ENCODE assay signal across 8 cellular contexts in the genomic region with DNA sequence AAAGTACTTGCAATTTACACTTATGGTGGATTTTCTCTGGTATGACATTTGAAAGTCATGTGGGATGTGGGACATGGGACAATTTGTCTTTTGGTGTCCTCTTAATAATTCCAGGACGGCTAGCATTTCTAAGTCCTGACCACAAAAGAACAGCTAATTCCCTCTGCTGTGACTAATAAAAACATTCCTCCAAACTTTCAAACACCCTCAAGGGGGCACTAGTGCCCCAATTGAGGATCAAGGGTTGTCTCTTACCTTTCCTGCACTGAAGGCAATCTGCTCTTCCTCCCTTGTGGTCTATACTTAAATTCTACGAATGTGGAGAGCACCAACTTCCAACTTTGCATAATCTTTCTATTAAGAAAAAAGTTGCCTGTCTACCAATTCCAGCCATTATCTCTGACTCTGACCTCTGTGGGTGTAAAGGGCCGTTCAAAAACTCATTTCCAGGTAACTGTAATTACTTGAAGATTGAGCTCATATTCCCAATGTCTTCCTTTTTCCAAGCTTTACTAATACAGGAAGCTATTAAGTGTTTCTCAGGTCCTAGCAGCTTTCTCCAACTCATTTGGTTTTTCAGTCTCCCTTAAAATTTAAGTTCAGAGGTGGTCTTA.
A peak's percentile ranks its signal among the peaks of the same experiment; 100 is the strongest.
DNase-seq lines count a peak whose midpoint lies in the region; ATAC-seq and TF ChIP-seq lines count a peak whose summit lies in the region.

No MANE protein-coding gene starts in this region.

- H3K4me3 ChIP-seq in OCI-LY7 (ENCODE audit: low read depth, low read length, poor library complexity, severe bottlenecking): no peak overlapping the region

- POLR2A ChIA-PET in OCI-LY7 (lab: Charles Lee): interaction anchor here (0.7 to 1.9 kb wide), 6 partner anchors 36 to 799 kb away, joined by 3 to 11 read pairs (median 4); no protein-coding TSS in a partner anchor

- peak; percentile 78 for ATAC-seq in GM18907 (IDR thresholded peaks at IDR 0.05; ENCODE audit: unreplicated experiment)
- ATAC-seq in HG03135 (IDR thresholded peaks at IDR 0.05; ENCODE audit: unreplicated experiment): peak; percentile 74
- peak; percentile 42 for ATAC-seq in left ventricle myocardium superior

- no peaks in the 10 kb centered on the region for H3K36me3 Mint-ChIP-seq in CD14-positive monocyte
- H3K36me3 Mint-ChIP-seq in activated naive CD4-positive, alpha-beta T cell treated with anti-CD3 and anti-CD28 coated beads for 36 hours (ENCODE audit: low read depth): no peaks in the 10 kb centered on the region

- H3K9me3 ChIP-seq in OCI-LY7 (ENCODE audit: low read length): peaks cover 2% of the 10 kb centered on the region; the same call in 1 of the 2 replicates

- CTCF ChIA-PET in OCI-LY7 (lab: Charles Lee; ENCODE audit: unreplicated experiment): interaction anchor here (0.9 to 2.3 kb wide), 4 partner anchors 27 to 52 kb away, joined by 3 to 15 read pairs (median 6); no protein-coding TSS in a partner anchor
- CTCF ChIA-PET in activated naive CD4-positive, alpha-beta T cell treated with anti-CD3 and anti-CD28 coated beads for 36 hours (lab: Charles Lee): interaction anchor here (0.6 to 11.3 kb wide), 36 partner anchors 8 to 799 kb away, joined by 3 to 460 read pairs (median 5); a partner anchor contains a TSS

- H3K4me2 ChIP-seq in OCI-LY7 (ENCODE audit: low read length): no peak overlapping the region

- no peaks in the 10 kb centered on the region for H3K36me3 ChIP-seq in OCI-LY7 (ENCODE audit: insufficient read depth, low read length)

- no peak overlapping the region for H2AFZ ChIP-seq in OCI-LY7 (ENCODE audit: low read length)

- no peak overlapping the region for H3K27ac Mint-ChIP-seq in CD14-positive monocyte
- H3K27ac Mint-ChIP-seq in activated naive CD4-positive, alpha-beta T cell treated with anti-CD3 and anti-CD28 coated beads for 36 hours: no peak overlapping the region

- no peaks in the 10 kb centered on the region for H3K4me1 ChIP-seq in OCI-LY7 (ENCODE audit: insufficient read depth, low read length, poor library complexity, severe bottlenecking)

- no peak for DNase-seq in CD14-positive monocyte (ENCODE audit: low spot score)
- DNase-seq in OCI-LY7 (ENCODE audit: low spot score): peak; percentile 72
- DNase-seq in activated naive CD4-positive, alpha-beta T cell treated with anti-CD3 and anti-CD28 coated beads for 36 hours: peak; percentile 72
- no peak for DNase-seq in left ventricle myocardium superior
- DNase-seq in stimulated activated CD4-positive, alpha-beta T cell treated with anti-CD3 and anti-CD28 coated beads, Interleukin-12 subunit alpha, Interleukin-12 subunit beta, amount 100 ng/mL, for 48 hours (ENCODE audit: low read depth in 2 of 3, low spot score in 1 of 3): peak in 2 of 3 donors; percentile 36 to 46
- no peak for DNase-seq in NK-92 treated with Interleukin-12 subunit alpha and Interleukin-12 subunit beta, amount 100 ng/mL, for 24 hours (lab: John Stamatoyannopoulos, UW)

- no peaks in the 10 kb centered on the region for H3K9me2 ChIP-seq in OCI-LY7 (ENCODE audit: insufficient read depth, low read length)

- no TSS peak for BruUV-seq in OCI-LY7 (replicated peaks; lab: Mats Ljungman, UMichigan)

- peaks cover 0 to 10% (median 5%) of the 10 kb centered on the region in 7 donors for H3K9me3 Mint-ChIP-seq in CD14-positive monocyte
- H3K9me3 Mint-ChIP-seq in activated naive CD4-positive, alpha-beta T cell treated with anti-CD3 and anti-CD28 coated beads for 36 hours: peaks cover 7% of the 10 kb centered on the region

- H3K4me3 Mint-ChIP-seq in CD14-positive monocyte: peak overlapping the region in 1 of 2 donors; percentile 8
- H3K4me3 Mint-ChIP-seq in activated naive CD4-positive, alpha-beta T cell treated with anti-CD3 and anti-CD28 coated beads for 36 hours: no peak overlapping the region

- no peaks in the 10 kb centered on the region for H4K20me1 ChIP-seq in OCI-LY7 (ENCODE audit: insufficient read depth, low read length)

- H3K27me3 Mint-ChIP-seq in CD14-positive monocyte (ENCODE audit: low read depth in 3 of 3): peaks cover 0 to 6% (median 3%) of the 10 kb centered on the region in 3 donors
- H3K27me3 Mint-ChIP-seq in activated naive CD4-positive, alpha-beta T cell treated with anti-CD3 and anti-CD28 coated beads for 36 hours (ENCODE audit: low read depth): no peaks in the 10 kb centered on the region

- peak; percentile 80 for TF ChIP-seq CTCF in CD14-positive monocyte (IDR thresholded peaks at IDR 0.05)
- TF ChIP-seq CTCF in OCI-LY7 (conservative IDR thresholded peaks at IDR 0.05; ENCODE audit: low read length): peak; percentile 82

- H3K79me2 ChIP-seq in OCI-LY7 (ENCODE audit: insufficient read depth, low read depth, low read length): no peaks in the 10 kb centered on the region

- H3K27ac ChIP-seq in OCI-LY7 (ENCODE audit: low read depth, low read length, poor library complexity, severe bottlenecking): no peak overlapping the region

- peaks cover 7% of the 10 kb centered on the region for H3K4me1 Mint-ChIP-seq in CD14-positive monocyte
- H3K4me1 Mint-ChIP-seq in activated naive CD4-positive, alpha-beta T cell treated with anti-CD3 and anti-CD28 coated beads for 36 hours (ENCODE audit: low read depth): peaks cover 18% of the 10 kb centered on the region

- intact Hi-C loops in CD14-positive monocyte (cut with micrococcal nuclease) (loop anchor here (2.0 to 10.0 kb wide), 5 partner anchors 44 to 322 kb away; no protein-coding TSS in a partner anchor), OCI-LY7 (cut with micrococcal nuclease; ENCODE audit: unreplicated experiment) (loop anchor here (1.0 kb wide), 2 partner anchors 52 to 324 kb away; no protein-coding TSS in a partner anchor), left ventricle myocardium superior (cut with micrococcal nuclease) (loop anchor here (10.0 kb wide), 1 partner anchor 52 kb away; no protein-coding TSS in a partner anchor)
- intact Hi-C loops in activated naive CD4-positive, alpha-beta T cell treated with anti-CD3 and anti-CD28 coated beads for 36 hours (cut with micrococcal nuclease): loop anchor here (1.0 to 5.0 kb wide), 6 partner anchors 48 to 540 kb away; a partner anchor contains a TSS

Comparison
In these comparisons a context has a peak if more than half of its experiments do, and no peak if none do; other contexts are left out.
1. DNase-seq: peak in OCI-LY7 (single experiment), activated naive CD4-positive, alpha-beta T cell treated with anti-CD3 and anti-CD28 coated beads for 36 hours (single experiment) and stimulated activated CD4-positive, alpha-beta T cell treated with anti-CD3 and anti-CD28 coated beads, Interleukin-12 subunit alpha, Interleukin-12 subunit beta, amount 100 ng/mL, for 48 hours (2 of 3); none in CD14-positive monocyte (single experiment), left ventricle myocardium superior (single experiment) and NK-92 treated with Interleukin-12 subunit alpha and Interleukin-12 subunit beta, amount 100 ng/mL, for 24 hours (single experiment).
2. Peak in every context shown above with its lines, with median percentiles within 50 percentile points of each other: ATAC-seq.